ENCODE assay signal across 9 cellular contexts in the genomic region with DNA sequence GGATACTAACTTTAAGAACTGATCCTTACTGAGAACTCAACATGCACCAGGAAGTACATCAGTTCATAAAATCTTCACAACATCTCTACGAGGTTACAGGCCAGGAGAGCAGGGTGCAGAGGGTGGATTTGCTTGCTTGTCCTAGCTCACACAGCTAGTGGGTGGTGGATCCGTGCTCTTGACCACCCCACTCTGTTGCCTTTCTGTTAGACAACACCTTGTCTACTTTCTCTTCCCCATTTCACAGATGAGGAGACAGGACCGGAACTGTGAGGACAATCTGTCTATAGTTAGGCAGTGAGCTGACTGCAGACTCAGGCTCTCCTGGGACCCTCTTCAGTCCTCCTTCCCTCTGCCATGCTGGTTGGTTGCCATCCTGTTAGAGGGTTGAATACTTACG.
A peak's percentile ranks its signal among the peaks of the same experiment; 100 is the strongest.
DNase-seq lines count a peak whose midpoint lies in the region; ATAC-seq, FAIRE-seq and TF ChIP-seq lines count a peak whose summit lies in the region.
"Had no signal": no experiment of that assay in that cellular context is flagged by ENCODE, and none has a peak within 500 bp of the region (broad histone marks: within the 10 kb centered on the region; RNA-seq: fewer than 3 reads in every experiment).

No MANE protein-coding gene starts in this region.

- H3K27ac ChIP-seq in GM23338 (ENCODE audit: low read depth): no peak overlapping the region

- no peak for DNase-seq in GM12892 (ENCODE audit: insufficient read length)
- DNase-seq in globus pallidus (ENCODE audit: low spot score): peak; percentile 51
- DNase-seq in stimulated activated CD4-positive, alpha-beta T cell treated with anti-CD3 and anti-CD28 coated beads, Interleukin-4, amount 100 ng/mL, for 1 hour: no peak
- no peak for DNase-seq in KG1 (lab: John Stamatoyannopoulos, UW)
- DNase-seq in GM23338 (ENCODE audit: low spot score): no peak
- DNase-seq in NCI-H345 (lab: John Stamatoyannopoulos, UW): no peak
- DNase-seq: stimulated activated CD4-positive, alpha-beta T cell treated with anti-CD3 and anti-CD28 coated beads, Interleukin-2, amount 100 ng/mL, for 48 hours had no signal

- peaks cover 4% of the 10 kb centered on the region for H3K27me3 Mint-ChIP-seq in GM23338 (ENCODE audit: insufficient read depth, low read depth, poor library complexity)

- no peaks in the 10 kb centered on the region for H3K27me3 ChIP-seq in GM23338 (ENCODE audit: insufficient read depth)

- H3K9me2 ChIP-seq in GM23338 (ENCODE audit: insufficient read depth): no peaks in the 10 kb centered on the region

- no peaks in the 10 kb centered on the region for H3K9me3 Mint-ChIP-seq in GM23338

- H3K27ac Mint-ChIP-seq in GM23338: no peak overlapping the region

- H3K79me2 ChIP-seq in GM23338 (replicated peaks; ENCODE audit: insufficient read depth): no peaks in the 10 kb centered on the region

- H3K36me3 Mint-ChIP-seq in GM23338 (ENCODE audit: low read depth): no peaks in the 10 kb centered on the region

- no peak overlapping the region for H3K4me3 ChIP-seq in GM23338

- H3K4me3 Mint-ChIP-seq in GM23338: no peak overlapping the region

- no peak overlapping the region for H3K4me2 ChIP-seq in GM23338

- peaks cover 15% of the 10 kb centered on the region for H3K4me1 Mint-ChIP-seq in GM23338

- peaks cover 9% of the 10 kb centered on the region for H3K4me1 ChIP-seq in GM23338 (ENCODE audit: insufficient read depth)

- no peaks in the 10 kb centered on the region for H4K20me1 ChIP-seq in GM23338 (replicated peaks; ENCODE audit: insufficient read depth)

- peak; percentile 48; the same call in 1 of the 2 replicates for TF ChIP-seq POLR2A in GM12892 (IDR thresholded peaks at IDR 0.05; ENCODE audit: low read depth, low read length)

- peak; percentile 98 for FAIRE-seq in GM12892 (lab: Jason Lieb, UNC)

- H3K36me3 ChIP-seq in GM23338 (ENCODE audit: insufficient read depth): no peaks in the 10 kb centered on the region

- H2AFZ ChIP-seq in GM23338: no peak overlapping the region

- H3F3A ChIP-seq in GM23338 (replicated peaks; ENCODE audit: low read depth): no peaks in the 10 kb centered on the region

- TF ChIP-seq CTCF in GM23338 (conservative IDR thresholded peaks at IDR 0.05; ENCODE audit: low read depth in 2 of 2): no peak

- ATAC-seq in GM21526 (IDR thresholded peaks at IDR 0.05; ENCODE audit: low FRiP score, unreplicated experiment): peak; percentile 68
- peak; percentile 85 for ATAC-seq in HG03432 (IDR thresholded peaks at IDR 0.05; ENCODE audit: unreplicated experiment)
- no peak for ATAC-seq in GM23338

TF ChIP-seq in GM23338, 12 proteins besides CTCF, POLR2A, EP300 and RAD21:
- no peak for TF ChIP-seq EZH2 (IDR thresholded peaks at IDR 0.05; ENCODE audit: low read depth, unreplicated experiment)
- TF ChIP-seq ZNF331 (CRISPR knock-in tag; IDR thresholded peaks at IDR 0.05; ENCODE audit: low read depth): no peak
- no peak for TF ChIP-seq STAT1 (IDR thresholded peaks at IDR 0.05; ENCODE audit: unreplicated experiment)
- no peak for TF ChIP-seq CREB1 (CRISPR knock-in tag; IDR thresholded peaks at IDR 0.05; ENCODE audit: low read depth)
- TF ChIP-seq, protein P1, sequence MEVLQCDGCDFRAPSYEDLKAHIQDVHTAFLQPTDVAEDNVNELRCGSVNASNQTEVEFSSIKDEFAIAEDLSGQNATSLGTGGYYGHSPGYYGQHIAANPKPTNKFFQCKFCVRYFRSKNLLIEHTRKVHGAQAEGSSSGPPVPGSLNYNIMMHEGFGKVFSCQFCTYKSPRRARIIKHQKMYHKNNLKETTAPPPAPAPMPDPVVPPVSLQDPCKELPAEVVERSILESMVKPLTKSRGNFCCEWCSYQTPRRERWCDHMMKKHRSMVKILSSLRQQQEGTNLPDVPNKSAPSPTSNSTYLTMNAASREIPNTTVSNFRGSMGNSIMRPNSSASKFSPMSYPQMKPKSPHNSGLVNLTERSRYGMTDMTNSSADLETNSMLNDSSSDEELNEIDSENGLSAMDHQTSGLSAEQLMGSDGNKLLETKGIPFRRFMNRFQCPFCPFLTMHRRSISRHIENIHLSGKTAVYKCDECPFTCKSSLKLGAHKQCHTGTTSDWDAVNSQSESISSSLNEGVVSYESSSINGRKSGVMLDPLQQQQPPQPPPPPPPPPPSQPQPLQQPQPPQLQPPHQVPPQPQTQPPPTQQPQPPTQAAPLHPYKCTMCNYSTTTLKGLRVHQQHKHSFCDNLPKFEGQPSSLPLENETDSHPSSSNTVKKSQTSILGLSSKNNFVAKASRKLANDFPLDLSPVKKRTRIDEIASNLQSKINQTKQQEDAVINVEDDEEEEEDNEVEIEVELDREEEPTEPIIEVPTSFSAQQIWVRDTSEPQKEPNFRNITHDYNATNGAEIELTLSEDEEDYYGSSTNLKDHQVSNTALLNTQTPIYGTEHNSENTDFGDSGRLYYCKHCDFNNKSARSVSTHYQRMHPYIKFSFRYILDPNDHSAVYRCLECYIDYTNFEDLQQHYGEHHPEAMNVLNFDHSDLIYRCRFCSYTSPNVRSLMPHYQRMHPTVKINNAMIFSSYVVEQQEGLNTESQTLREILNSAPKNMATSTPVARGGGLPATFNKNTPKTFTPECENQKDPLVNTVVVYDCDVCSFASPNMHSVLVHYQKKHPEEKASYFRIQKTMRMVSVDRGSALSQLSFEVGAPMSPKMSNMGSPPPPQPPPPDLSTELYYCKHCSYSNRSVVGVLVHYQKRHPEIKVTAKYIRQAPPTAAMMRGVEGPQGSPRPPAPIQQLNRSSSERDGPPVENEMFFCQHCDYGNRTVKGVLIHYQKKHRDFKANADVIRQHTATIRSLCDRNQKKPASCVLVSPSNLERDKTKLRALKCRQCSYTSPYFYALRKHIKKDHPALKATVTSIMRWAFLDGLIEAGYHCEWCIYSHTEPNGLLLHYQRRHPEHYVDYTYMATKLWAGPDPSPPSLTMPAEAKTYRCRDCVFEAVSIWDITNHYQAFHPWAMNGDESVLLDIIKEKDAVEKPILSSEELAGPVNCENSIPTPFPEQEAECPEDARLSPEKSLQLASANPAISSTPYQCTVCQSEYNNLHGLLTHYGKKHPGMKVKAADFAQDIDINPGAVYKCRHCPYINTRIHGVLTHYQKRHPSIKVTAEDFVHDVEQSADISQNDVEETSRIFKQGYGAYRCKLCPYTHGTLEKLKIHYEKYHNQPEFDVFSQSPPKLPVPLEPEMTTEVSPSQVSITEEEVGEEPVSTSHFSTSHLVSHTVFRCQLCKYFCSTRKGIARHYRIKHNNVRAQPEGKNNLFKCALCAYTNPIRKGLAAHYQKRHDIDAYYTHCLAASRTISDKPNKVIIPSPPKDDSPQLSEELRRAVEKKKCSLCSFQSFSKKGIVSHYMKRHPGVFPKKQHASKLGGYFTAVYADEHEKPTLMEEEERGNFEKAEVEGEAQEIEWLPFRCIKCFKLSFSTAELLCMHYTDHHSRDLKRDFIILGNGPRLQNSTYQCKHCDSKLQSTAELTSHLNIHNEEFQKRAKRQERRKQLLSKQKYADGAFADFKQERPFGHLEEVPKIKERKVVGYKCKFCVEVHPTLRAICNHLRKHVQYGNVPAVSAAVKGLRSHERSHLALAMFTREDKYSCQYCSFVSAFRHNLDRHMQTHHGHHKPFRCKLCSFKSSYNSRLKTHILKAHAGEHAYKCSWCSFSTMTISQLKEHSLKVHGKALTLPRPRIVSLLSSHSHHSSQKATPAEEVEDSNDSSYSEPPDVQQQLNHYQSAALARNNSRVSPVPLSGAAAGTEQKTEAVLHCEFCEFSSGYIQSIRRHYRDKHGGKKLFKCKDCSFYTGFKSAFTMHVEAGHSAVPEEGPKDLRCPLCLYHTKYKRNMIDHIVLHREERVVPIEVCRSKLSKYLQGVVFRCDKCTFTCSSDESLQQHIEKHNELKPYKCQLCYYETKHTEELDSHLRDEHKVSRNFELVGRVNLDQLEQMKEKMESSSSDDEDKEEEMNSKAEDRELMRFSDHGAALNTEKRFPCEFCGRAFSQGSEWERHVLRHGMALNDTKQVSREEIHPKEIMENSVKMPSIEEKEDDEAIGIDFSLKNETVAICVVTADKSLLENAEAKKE (CRISPR knock-in tag; IDR thresholded peaks at IDR 0.05): no peak
- TF ChIP-seq, protein P2, sequence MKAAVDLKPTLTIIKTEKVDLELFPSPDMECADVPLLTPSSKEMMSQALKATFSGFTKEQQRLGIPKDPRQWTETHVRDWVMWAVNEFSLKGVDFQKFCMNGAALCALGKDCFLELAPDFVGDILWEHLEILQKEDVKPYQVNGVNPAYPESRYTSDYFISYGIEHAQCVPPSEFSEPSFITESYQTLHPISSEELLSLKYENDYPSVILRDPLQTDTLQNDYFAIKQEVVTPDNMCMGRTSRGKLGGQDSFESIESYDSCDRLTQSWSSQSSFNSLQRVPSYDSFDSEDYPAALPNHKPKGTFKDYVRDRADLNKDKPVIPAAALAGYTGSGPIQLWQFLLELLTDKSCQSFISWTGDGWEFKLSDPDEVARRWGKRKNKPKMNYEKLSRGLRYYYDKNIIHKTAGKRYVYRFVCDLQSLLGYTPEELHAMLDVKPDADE (IDR thresholded peaks at IDR 0.05): no peak
- no peak for TF ChIP-seq ZNF114 (CRISPR knock-in tag; IDR thresholded peaks at IDR 0.05)
